In the genomic region with DNA sequence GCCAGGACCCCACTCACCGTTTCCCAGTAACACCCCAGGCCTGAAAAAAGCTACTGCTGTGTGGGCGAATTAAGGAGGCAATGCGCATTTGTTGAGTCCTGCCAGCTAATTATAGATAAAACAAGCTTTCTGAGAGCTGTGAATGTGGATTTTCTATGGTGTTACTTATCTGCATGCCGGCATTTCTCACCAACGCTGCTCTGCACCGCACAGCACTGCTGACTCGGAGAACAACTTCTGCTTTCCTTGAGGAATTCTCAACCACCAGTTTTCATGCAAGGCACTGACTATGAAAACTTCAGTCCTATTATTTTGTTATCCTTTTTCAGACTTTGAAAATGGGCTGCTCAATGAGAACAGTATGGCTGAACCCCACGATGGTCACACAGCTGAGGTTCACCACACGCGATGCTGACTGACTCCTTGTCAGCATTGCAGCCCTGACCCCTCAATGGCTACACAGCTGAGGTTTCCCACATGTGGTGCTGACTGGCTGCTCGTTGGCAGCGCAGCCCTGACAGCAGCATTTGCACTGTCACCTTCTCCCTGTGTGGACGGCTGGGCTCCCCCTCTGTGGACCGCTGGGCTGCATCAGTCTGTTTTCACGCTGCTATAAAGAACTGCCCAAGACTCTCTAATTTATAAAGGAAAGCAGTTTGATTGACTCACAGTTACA, we compare ENCODE assay signal across 28 cellular contexts.
A peak's percentile ranks its signal among the peaks of the same experiment; 100 is the strongest.
DNase-seq lines count a peak whose midpoint lies in the region; ATAC-seq, FAIRE-seq and TF ChIP-seq lines count a peak whose summit lies in the region.
"Had no signal": no experiment of that assay in that cellular context is flagged by ENCODE, and none has a peak within 500 bp of the region (broad histone marks: within the 10 kb centered on the region; RNA-seq: fewer than 3 reads in every experiment).

No MANE protein-coding gene starts in this region.

- H3K36me3 ChIP-seq in left ventricle myocardium inferior, result no peaks in the 10 kb centered on the region
- H3K36me3 ChIP-seq in upper lobe of right lung, result no peaks in the 10 kb centered on the region
- H3K36me3 ChIP-seq: adrenal gland, HAP-1 had no signal

- WGBS in right cardiac atrium, result 54% methylated on average over 15 of the region's 15 CpGs

- H3K27ac Mint-ChIP-seq in neural crest cell (ENCODE audit: unreplicated experiment), result no peak overlapping the region
- no peak overlapping the region for H3K27ac Mint-ChIP-seq in activated CD4-positive, alpha-beta T cell treated with anti-CD3 and anti-CD28 coated beads, Interleukin-2, amount 10 ng/mL, durations not matched to agents 7 days and 5 days
- H3K27ac Mint-ChIP-seq: activated CD4-positive, alpha-beta memory T cell treated with anti-CD3 and anti-CD28 coated beads for 36 hours; activated T-cell treated with anti-CD3 and anti-CD28 coated beads, Interleukin-2, amount 50 U/mL, for 72 hours; CD4-positive, CD25-positive, alpha-beta regulatory T cell; stimulated activated naive CD8-positive, alpha-beta T cell treated with anti-CD3 and anti-CD28 coated beads, Interleukin-15, amount 100 ng/mL, for 72 hours had no signal

- H3K9me3 ChIP-seq in left ventricle myocardium inferior (replicated peaks) (no peaks in the 10 kb centered on the region), right cardiac atrium (ENCODE audit: control insufficient read depth, low read length) (no peaks in the 10 kb centered on the region), upper lobe of right lung (no peaks in the 10 kb centered on the region)
- H3K9me3 ChIP-seq: adrenal gland, HAP-1, SK-N-SH had no signal

- CTCF ChIA-PET in activated CD4-positive, alpha-beta T cell treated with anti-CD3 and anti-CD28 coated beads, Interleukin-2, amount 10 ng/mL, durations not matched to agents 7 days and 5 days (lab: Charles Lee), result no interaction called here

- H3K4me3 ChIP-seq in left ventricle myocardium inferior (no peak overlapping the region), right cardiac atrium (ENCODE audit: low read length) (no peak overlapping the region), upper lobe of right lung (no peak overlapping the region)
- H3K4me3 ChIP-seq: adrenal gland, HAP-1 had no signal

- H3K27ac ChIP-seq in left ventricle myocardium inferior (replicated peaks) (no peak overlapping the region), right cardiac atrium (ENCODE audit: low read length) (no peak overlapping the region), upper lobe of right lung (no peak overlapping the region)
- H3K27ac ChIP-seq: adrenal gland had no signal

- TF ChIP-seq CTCF in left ventricle myocardium inferior (IDR thresholded peaks at IDR 0.05; ENCODE audit: borderline replicate concordance) (no peak), neural crest cell (conservative IDR thresholded peaks at IDR 0.05) (no peak), upper lobe of right lung (IDR thresholded peaks at IDR 0.05) (no peak)

- intact Hi-C loops in Right ventricle myocardium inferior (cut with DNase I), result no loop called here
- intact Hi-C loops in left ventricle myocardium inferior (cut with micrococcal nuclease), result no loop called here
- intact Hi-C loops in right cardiac atrium (cut with DNase I), result loop anchor here in 1 of 4 donors (10.0 kb wide), 1 partner anchor 316 kb away; no protein-coding TSS in a partner anchor
- intact Hi-C loops in upper lobe of right lung (cut with DNase I), result no loop called here

- H3K27me3 Mint-ChIP-seq in neural crest cell (ENCODE audit: low read depth), result no peaks in the 10 kb centered on the region
- H3K27me3 Mint-ChIP-seq in activated CD4-positive, alpha-beta T cell treated with anti-CD3 and anti-CD28 coated beads, Interleukin-2, amount 10 ng/mL, durations not matched to agents 7 days and 5 days, result peaks cover 13% of the 10 kb centered on the region

- H3K4me3 Mint-ChIP-seq in neural crest cell, result peak overlapping the region; percentile 5
- H3K4me3 Mint-ChIP-seq in activated CD4-positive, alpha-beta T cell treated with anti-CD3 and anti-CD28 coated beads, Interleukin-2, amount 10 ng/mL, durations not matched to agents 7 days and 5 days, result no peak overlapping the region
- H3K4me3 Mint-ChIP-seq: activated CD4-positive, alpha-beta memory T cell treated with anti-CD3 and anti-CD28 coated beads for 36 hours; activated T-cell treated with anti-CD3 and anti-CD28 coated beads, Interleukin-2, amount 50 U/mL, for 72 hours; CD4-positive, CD25-positive, alpha-beta regulatory T cell; stimulated activated naive CD8-positive, alpha-beta T cell treated with anti-CD3 and anti-CD28 coated beads, Interleukin-15, amount 100 ng/mL, for 72 hours had no signal

- ATAC-seq in Right ventricle myocardium inferior, result peak; percentile 27
- peak; percentile 45 to 49 for ATAC-seq in right cardiac atrium
- ATAC-seq in upper lobe of right lung, result no peak
- ATAC-seq: activated CD4-positive, CD25-positive, alpha-beta regulatory T cell treated with anti-CD3 and anti-CD28 coated beads, Interleukin-2, amount 50 U/mL, for 24 hours; activated T-cell treated with anti-CD3 and anti-CD28 coated beads, Interleukin-2, amount 50 U/mL, for 72 hours; left colon; stimulated activated naive CD8-positive, alpha-beta T cell treated with anti-CD3 and anti-CD28 coated beads, Interleukin-15, amount 100 ng/mL, for 72 hours had no signal

- POLR2A ChIA-PET in activated CD4-positive, alpha-beta T cell treated with anti-CD3 and anti-CD28 coated beads, Interleukin-2, amount 10 ng/mL, durations not matched to agents 7 days and 5 days (lab: Charles Lee), result no interaction called here

- FAIRE-seq in GM19239 (lab: Jason Lieb, UNC), result no peak
- FAIRE-seq: A204.1, TTC549 had no signal

- no peaks in the 10 kb centered on the region for H3K9me3 Mint-ChIP-seq in neural crest cell
- H3K9me3 Mint-ChIP-seq in activated CD4-positive, alpha-beta T cell treated with anti-CD3 and anti-CD28 coated beads, Interleukin-2, amount 10 ng/mL, durations not matched to agents 7 days and 5 days, result no peaks in the 10 kb centered on the region
- H3K9me3 Mint-ChIP-seq: activated CD4-positive, alpha-beta memory T cell treated with anti-CD3 and anti-CD28 coated beads for 36 hours; activated T-cell treated with anti-CD3 and anti-CD28 coated beads, Interleukin-2, amount 50 U/mL, for 72 hours; CD4-positive, CD25-positive, alpha-beta regulatory T cell; stimulated activated naive CD8-positive, alpha-beta T cell treated with anti-CD3 and anti-CD28 coated beads, Interleukin-15, amount 100 ng/mL, for 72 hours had no signal

- H3K36me3 Mint-ChIP-seq in neural crest cell (ENCODE audit: low read depth), result no peaks in the 10 kb centered on the region
- no peaks in the 10 kb centered on the region for H3K36me3 Mint-ChIP-seq in activated CD4-positive, alpha-beta T cell treated with anti-CD3 and anti-CD28 coated beads, Interleukin-2, amount 10 ng/mL, durations not matched to agents 7 days and 5 days (ENCODE audit: low read depth)
- H3K36me3 Mint-ChIP-seq: activated CD4-positive, alpha-beta memory T cell treated with anti-CD3 and anti-CD28 coated beads for 36 hours; CD4-positive, CD25-positive, alpha-beta regulatory T cell had no signal

- H3K4me1 ChIP-seq in left ventricle myocardium inferior (peaks cover 57% of the 10 kb centered on the region), right cardiac atrium (ENCODE audit: control insufficient read depth, insufficient read depth, low read length) (peaks cover 11% of the 10 kb centered on the region), upper lobe of right lung (peaks cover 11% of the 10 kb centered on the region)
- H3K4me1 ChIP-seq: adrenal gland, HAP-1 had no signal

- H3K27me3 ChIP-seq in left ventricle myocardium inferior (ENCODE audit: low read depth) (no peaks in the 10 kb centered on the region), right cardiac atrium (ENCODE audit: control insufficient read depth, insufficient read depth) (no peaks in the 10 kb centered on the region), upper lobe of right lung (no peaks in the 10 kb centered on the region)
- H3K27me3 ChIP-seq: adrenal gland had no signal

- peaks cover 7% of the 10 kb centered on the region for H3K4me1 Mint-ChIP-seq in neural crest cell
- H3K4me1 Mint-ChIP-seq in activated CD4-positive, alpha-beta T cell treated with anti-CD3 and anti-CD28 coated beads, Interleukin-2, amount 10 ng/mL, durations not matched to agents 7 days and 5 days, result peaks cover 21% of the 10 kb centered on the region

- DNase-seq in Right ventricle myocardium inferior (ENCODE audit: missing footprints) (no peak), left ventricle myocardium inferior (no peak), right cardiac atrium (no peak), neural crest cell (ENCODE audit: low read depth, low spot score) (no peak), upper lobe of right lung (peak; percentile 53), putamen (ENCODE audit: low spot score) (no peak), GM19239 (ENCODE audit: insufficient read length, low spot score) (no peak)
- DNase-seq in activated CD4-positive, alpha-beta T cell treated with anti-CD3 and anti-CD28 coated beads, Interleukin-2, amount 10 ng/mL, durations not matched to agents 7 days and 5 days, result no peak
- DNase-seq: activated CD4-positive, alpha-beta memory T cell treated with anti-CD3 and anti-CD28 coated beads for 36 hours; activated naive CD4-positive, alpha-beta T cell treated with Interleukin-2 at 50 U/mL for 16 hours; activated T-cell treated with anti-CD3 and anti-CD28 coated beads, Interleukin-2, amount 50 U/mL, for 72 hours; AML-193; CD4-positive, CD25-positive, alpha-beta regulatory T cell; dermis blood vessel endothelial cell; foreskin melanocyte; hippocampal formation; IMR-90; NCI-H1694; NCI-H446 treated with DMSO at 0.1 percent for 48 hours; SK-N-SH; stimulated activated CD4-positive, alpha-beta T cell treated with anti-CD3 and anti-CD28 coated beads, Interleukin-2, amount 100 ng/mL, for 24 hours; stimulated activated naive CD8-positive, alpha-beta T cell treated with anti-CD3 and anti-CD28 coated beads, Interleukin-15, amount 100 ng/mL, for 72 hours had no signal
